Comparison of ENCODE assay signal across 1 cellular context in the genomic region with DNA sequence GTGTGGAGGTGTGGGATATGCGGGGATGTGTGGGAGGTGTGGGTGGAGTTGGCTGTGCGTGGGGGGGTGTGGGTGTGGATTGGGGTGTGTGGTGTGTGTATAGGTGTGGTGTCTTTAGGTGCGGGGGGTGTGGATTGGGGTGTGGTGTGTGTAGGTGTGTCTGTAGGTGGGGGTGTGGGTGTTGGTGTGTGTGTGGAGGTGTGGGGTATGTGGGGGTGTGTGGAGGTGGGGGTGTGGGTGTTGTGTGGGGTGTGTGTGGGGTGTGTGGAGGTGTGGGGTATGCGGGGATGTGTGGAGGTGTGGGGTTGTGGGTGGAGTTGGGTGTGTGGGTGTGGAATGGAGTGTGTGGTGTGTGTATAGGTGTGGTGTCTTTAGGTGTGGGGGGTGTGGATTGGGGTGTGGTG.
TF ChIP-seq lines count a peak whose summit lies in the region.

No MANE protein-coding gene starts in this region.

TF ChIP-seq in GM12878, 131 proteins besides CTCF, POLR2A, EP300 and RAD21 (continued from another document):
- TF ChIP-seq, protein P1, sequence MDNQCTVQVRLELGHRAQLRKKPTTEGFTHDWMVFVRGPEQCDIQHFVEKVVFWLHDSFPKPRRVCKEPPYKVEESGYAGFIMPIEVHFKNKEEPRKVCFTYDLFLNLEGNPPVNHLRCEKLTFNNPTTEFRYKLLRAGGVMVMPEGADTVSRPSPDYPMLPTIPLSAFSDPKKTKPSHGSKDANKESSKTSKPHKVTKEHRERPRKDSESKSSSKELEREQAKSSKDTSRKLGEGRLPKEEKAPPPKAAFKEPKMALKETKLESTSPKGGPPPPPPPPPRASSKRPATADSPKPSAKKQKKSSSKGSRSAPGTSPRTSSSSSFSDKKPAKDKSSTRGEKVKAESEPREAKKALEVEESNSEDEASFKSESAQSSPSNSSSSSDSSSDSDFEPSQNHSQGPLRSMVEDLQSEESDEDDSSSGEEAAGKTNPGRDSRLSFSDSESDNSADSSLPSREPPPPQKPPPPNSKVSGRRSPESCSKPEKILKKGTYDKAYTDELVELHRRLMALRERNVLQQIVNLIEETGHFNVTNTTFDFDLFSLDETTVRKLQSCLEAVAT (IDR thresholded peaks at IDR 0.05), result no peak
- TF ChIP-seq LARP7 (IDR thresholded peaks at IDR 0.05), result no peak
- TF ChIP-seq, protein P2, sequence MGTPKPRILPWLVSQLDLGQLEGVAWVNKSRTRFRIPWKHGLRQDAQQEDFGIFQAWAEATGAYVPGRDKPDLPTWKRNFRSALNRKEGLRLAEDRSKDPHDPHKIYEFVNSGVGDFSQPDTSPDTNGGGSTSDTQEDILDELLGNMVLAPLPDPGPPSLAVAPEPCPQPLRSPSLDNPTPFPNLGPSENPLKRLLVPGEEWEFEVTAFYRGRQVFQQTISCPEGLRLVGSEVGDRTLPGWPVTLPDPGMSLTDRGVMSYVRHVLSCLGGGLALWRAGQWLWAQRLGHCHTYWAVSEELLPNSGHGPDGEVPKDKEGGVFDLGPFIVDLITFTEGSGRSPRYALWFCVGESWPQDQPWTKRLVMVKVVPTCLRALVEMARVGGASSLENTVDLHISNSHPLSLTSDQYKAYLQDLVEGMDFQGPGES (IDR thresholded peaks at IDR 0.05), result no peak
- TF ChIP-seq, protein P3, sequence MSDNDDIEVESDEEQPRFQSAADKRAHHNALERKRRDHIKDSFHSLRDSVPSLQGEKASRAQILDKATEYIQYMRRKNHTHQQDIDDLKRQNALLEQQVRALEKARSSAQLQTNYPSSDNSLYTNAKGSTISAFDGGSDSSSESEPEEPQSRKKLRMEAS (IDR thresholded peaks at IDR 0.05; ENCODE audit: low read depth, low read length), result no peak
